1 cellular context compared by ENCODE assay signal in the genomic region with DNA sequence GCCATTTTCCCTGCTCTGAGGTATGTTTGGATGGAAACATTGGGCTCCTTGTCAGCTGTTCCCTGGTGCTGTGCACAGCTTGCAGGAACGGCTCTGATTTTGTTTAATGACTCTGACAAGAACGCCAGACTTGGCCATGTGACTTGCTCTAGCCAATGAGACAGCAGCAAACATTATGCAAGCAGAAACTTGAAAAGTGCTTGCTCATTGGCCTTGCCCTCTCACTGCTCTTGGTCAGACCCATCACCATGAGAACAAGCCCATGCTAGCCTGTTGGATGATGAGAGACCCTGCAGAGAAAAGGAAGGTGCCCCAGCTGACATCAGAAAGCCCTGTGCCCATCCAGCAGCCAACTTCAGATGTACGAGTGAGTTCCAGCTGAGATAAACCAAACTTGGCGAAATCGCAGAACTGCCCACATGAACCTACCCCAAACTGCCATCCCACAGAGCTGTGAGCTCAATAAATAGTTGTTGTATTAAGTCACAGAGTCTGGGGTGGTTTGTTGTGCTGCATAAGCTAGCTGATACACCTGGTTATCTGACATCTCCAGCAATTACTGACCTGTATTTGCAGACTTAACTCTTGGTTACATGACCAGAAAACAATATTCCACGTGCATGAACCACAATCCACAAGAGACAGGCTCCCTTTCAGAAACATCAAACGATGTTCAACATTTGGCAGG.
TF ChIP-seq lines count a peak whose summit lies in the region.

No MANE protein-coding gene starts in this region.

TF ChIP-seq in GM12878, 131 proteins besides CTCF, POLR2A, EP300 and RAD21 (continued from another document):
- TF ChIP-seq MEF2A (IDR thresholded peaks at IDR 0.05; ENCODE audit: insufficient read depth, low read depth, low read length), result no peak
- TF ChIP-seq SPI1 (IDR thresholded peaks at IDR 0.05; ENCODE audit: borderline replicate concordance, insufficient read depth, low read depth, low read length), result no peak
- TF ChIP-seq ATF3 (IDR thresholded peaks at IDR 0.05; ENCODE audit: borderline replicate concordance, extremely low read depth, low read depth, low read length), result peak; percentile 69; the same call in 1 of the 2 replicates
- TF ChIP-seq ZNF384 (IDR thresholded peaks at IDR 0.05; ENCODE audit: borderline replicate concordance, low read depth, low read length), result no peak
- TF ChIP-seq NR2C2 (IDR thresholded peaks at IDR 0.05; ENCODE audit: borderline replicate concordance, control insufficient read depth, insufficient read length, low read depth), result no peak
- TF ChIP-seq USF1 (IDR thresholded peaks at IDR 0.05; ENCODE audit: borderline replicate concordance, extremely low read length, insufficient read depth, low read depth, low read length), result peak; percentile 90
- peak; percentile 50 for TF ChIP-seq FOS (IDR thresholded peaks at IDR 0.05; ENCODE audit: borderline replicate concordance, extremely low read depth, insufficient read length)
- TF ChIP-seq STAT1 (conservative IDR thresholded peaks at IDR 0.05), result no peak
- peak; percentile 75; the same call in 1 of the 3 replicates for TF ChIP-seq POU2F2 (IDR thresholded peaks at IDR 0.05; ENCODE audit: borderline replicate concordance, low read depth, low read length)
- TF ChIP-seq LARP7 (IDR thresholded peaks at IDR 0.05), result no peak
- TF ChIP-seq TCF7 (IDR thresholded peaks at IDR 0.05; ENCODE audit: borderline replicate concordance), result no peak
